ENCODE assay signal across 25 cellular contexts in genomic region chr2:73210019-73210418, GRCh38. TPM values are rescaled to one million over a fixed set of nuclear protein-coding genes. Genes with fewer than 3 reads are reported as not detected.
DNase-seq lines count a peak whose midpoint lies in the region; ATAC-seq, FAIRE-seq and TF ChIP-seq lines count a peak whose summit lies in the region.
"Had no signal": no experiment of that assay in that cellular context is flagged by ENCODE, and none has a peak within 500 bp of the region (broad histone marks: within the 10 kb centered on the region; RNA-seq: fewer than 3 reads in every experiment).

No MANE protein-coding gene starts in this region.

- peaks cover 9% of the 10 kb centered on the region for H3K79me2 ChIP-seq in HepG2 (ENCODE audit: insufficient read depth, low read length)
- peaks cover 0 to 6% of the 10 kb centered on the region in 2 experiments; a peak in 2 of 4 replicates for H3K79me2 ChIP-seq in H1 (ENCODE audit: control insufficient read depth in 1 of 2, insufficient read depth in 2 of 2, low read length in 2 of 2)

- H4K20me1 ChIP-seq in HepG2 (ENCODE audit: insufficient read depth, low read length) (no peaks in the 10 kb centered on the region), H1 (replicated peaks in 1 of 2; ENCODE audit: control insufficient read depth in 1 of 2, insufficient read depth in 2 of 2, low read length in 2 of 2) (no peaks in the 10 kb centered on the region)

- no peak for ATAC-seq in HepG2
- no peak for ATAC-seq in right lobe of liver
- ATAC-seq in GM19467 (IDR thresholded peaks at IDR 0.05; ENCODE audit: unreplicated experiment): no peak
- ATAC-seq in HG02588 (IDR thresholded peaks at IDR 0.05; ENCODE audit: unreplicated experiment): no peak
- ATAC-seq: A549 had no signal

- H4K8ac ChIP-seq in H1 (ENCODE audit: extremely low read depth, insufficient read depth, low read length): peak overlapping the region; percentile 53; the same call in 1 of the 2 replicates

- no peaks in the 10 kb centered on the region for H3K27me3 ChIP-seq in HepG2 (ENCODE audit: control insufficient read depth in 1 of 2, insufficient read depth in 2 of 2, low read length in 2 of 2)
- H3K27me3 ChIP-seq in right lobe of liver: no peaks in the 10 kb centered on the region
- H3K27me3 ChIP-seq in H1 (replicated peaks in 1 of 4; ENCODE audit: control insufficient read depth in 3 of 4, extremely low read depth in 1 of 4, insufficient read depth in 3 of 4, low read length in 3 of 4): peaks cover 0 to 4% (median 2%) of the 10 kb centered on the region in 4 experiments; a peak in 1 of 7 replicates
- H3K27me3 ChIP-seq: BLaER1 treated with 17β-estradiol and CSF1 and Interleukin-3, amounts not matched to agents 10 nM and 100 nM had no signal

- H3K56ac ChIP-seq in H1 (replicated peaks; ENCODE audit: insufficient read length, low read depth, low read length): no peak overlapping the region

- no peak for DNase-seq in HepG2 (ENCODE audit: low spot score)
- no peak for DNase-seq in right lobe of liver
- DNase-seq in H1 (ENCODE audit: low read depth in 1 of 2, low spot score in 2 of 2): no peak
- DNase-seq: 8988T; ACHN; AML-193; BE2C; CD4-positive, alpha-beta T cell; CD8-positive, alpha-beta memory T cell; DMS 273 treated with DMSO at 0.1 percent for 48 hours; DMS79; GF-D8; GOT3; H7; HCEC 1CT had no signal

- CTCF ChIA-PET in HepG2 (lab: Yijun Ruan, JAX; ENCODE audit: low intra/inter-chr PET ratio, low total read pairs) (interaction anchor here (1.3 kb wide), 1 partner anchor 33 kb away, joined by 4 read pairs; no protein-coding TSS in a partner anchor), H1 (lab: Charles Lee; ENCODE audit: partially characterized antibody) (interaction anchor here (1.0 to 8.4 kb wide), 8 partner anchors 9 to 317 kb away, joined by 3 to 92 read pairs (median 4); partner anchors contain the start of gene ALMS1)

- 2% methylated on average over 4 of the region's 4 CpGs for WGBS in HepG2 (ENCODE audit: low lambda C conversion rate)
- 77% methylated on average over 4 of the region's 4 CpGs for WGBS in right lobe of liver (ENCODE audit: insufficient coverage, low coverage, low lambda C conversion rate, missing lambda C conversion rate)
- 82% methylated on average over 4 of the region's 4 CpGs; no CpG with 5 or more reads in 1 of the 2 experiments for WGBS in H1 (ENCODE audit: extremely low coverage in 1 of 2, insufficient coverage in 1 of 2, insufficient read length in 1 of 2, insufficient replicate concordance in 2 of 2, low coverage in 1 of 2, low lambda C conversion rate in 2 of 2, missing lambda C conversion rate in 1 of 2), 2 experiments

- no peaks in the 10 kb centered on the region for H3K79me1 ChIP-seq in H1 (ENCODE audit: low read depth, low read length)

- peaks cover 3% of the 10 kb centered on the region; the same call in 1 of the 2 replicates for H3K23me2 ChIP-seq in H1 (ENCODE audit: low read depth, low read length)

- FAIRE-seq in HepG2 (lab: Jason Lieb, UNC) (no peak), H1 (lab: Jason Lieb, UNC) (no peak)
- FAIRE-seq: A549, D721Med, GM12891, GM18507 had no signal

- no peak overlapping the region for H2BK5ac ChIP-seq in H1 (ENCODE audit: low read depth, low read length)

- H3K4me2 ChIP-seq in HepG2 (ENCODE audit: low read depth, low read length): peak overlapping the region; percentile 56
- no peak overlapping the region for H3K4me2 ChIP-seq in H1 (ENCODE audit: insufficient read depth in 1 of 2, low read depth in 2 of 2, low read length in 2 of 2)
- H3K4me2 ChIP-seq: A549; BLaER1 treated with 17β-estradiol and CSF1 and Interleukin-3, amounts not matched to agents 10 nM and 100 nM had no signal

- TF ChIP-seq CTCF in HepG2 (CRISPR knock-in tag; IDR thresholded peaks at IDR 0.05): no peak
- no peak for TF ChIP-seq CTCF in right lobe of liver (IDR thresholded peaks at IDR 0.05)
- no peak for TF ChIP-seq CTCF in H1 (IDR thresholded peaks at IDR 0.05; ENCODE audit: control extremely low read depth in 1 of 3, insufficient read depth in 1 of 3, low read depth in 1 of 3, low read length in 3 of 3)

- H3K18ac ChIP-seq in H1 (ENCODE audit: extremely low read depth, low read length): no peak overlapping the region

- H2AFZ ChIP-seq in HepG2 (ENCODE audit: low read length) (peak overlapping the region; percentile 29), H1 (ENCODE audit: low read length) (no peak overlapping the region)

- H2AK5ac ChIP-seq in H1 (ENCODE audit: low read depth, low read length): no peak overlapping the region

- H3K36me3 ChIP-seq in HepG2 (replicated peaks in 1 of 2; ENCODE audit: control insufficient read depth in 1 of 2, insufficient read depth in 2 of 2, low read length in 2 of 2) (no peaks in the 10 kb centered on the region), right lobe of liver (no peaks in the 10 kb centered on the region), H1 (ENCODE audit: control insufficient read depth in 2 of 4, insufficient read depth in 4 of 4, low read length in 3 of 4) (no peaks in the 10 kb centered on the region)
- H3K36me3 ChIP-seq: BE2C; BLaER1 treated with 17β-estradiol and CSF1 and Interleukin-3, amounts not matched to agents 10 nM and 100 nM had no signal

- no peak overlapping the region for H2BK20ac ChIP-seq in H1 (ENCODE audit: low read length)

- no peak overlapping the region for H4K5ac ChIP-seq in H1 (ENCODE audit: insufficient read length, low read depth, low read length)

- H3K4me1 ChIP-seq in HepG2 (ENCODE audit: insufficient read depth, low read length): peaks cover 54% of the 10 kb centered on the region
- H3K4me1 ChIP-seq in right lobe of liver: no peaks in the 10 kb centered on the region
- peaks cover 0 to 3% (median under 1%) of the 10 kb centered on the region in 4 experiments; a peak in 2 of 7 replicates for H3K4me1 ChIP-seq in H1 (replicated peaks in 1 of 4; ENCODE audit: control insufficient read depth in 3 of 4, insufficient read depth in 4 of 4, low read length in 3 of 4)
- H3K4me1 ChIP-seq: BE2C had no signal

- TF ChIP-seq POLR2A in HepG2 (IDR thresholded peaks at IDR 0.05; ENCODE audit: insufficient read depth in 1 of 2, low read depth in 2 of 2, low read length in 2 of 2): no peak
- TF ChIP-seq POLR2A in right lobe of liver (IDR thresholded peaks at IDR 0.05): no peak
- no peak for TF ChIP-seq POLR2A in H1 (IDR thresholded peaks at IDR 0.05; ENCODE audit: control extremely low read depth in 1 of 2, low read depth in 2 of 2, low read length in 2 of 2)

- H3K4me3 ChIP-seq in HepG2 (replicated peaks in 1 of 3; ENCODE audit: insufficient read depth in 1 of 3, low read depth in 2 of 3, low read length in 3 of 3) (peak overlapping the region in 1 of 3 experiments; percentile 6; a peak in 1 of 6 replicates), right lobe of liver (no peak overlapping the region), H1 (ENCODE audit: extremely low read depth in 1 of 4, insufficient read depth in 2 of 4, low read depth in 3 of 4, low read length in 4 of 4) (no peak overlapping the region)
- H3K4me3 ChIP-seq: A549; BLaER1 treated with 17β-estradiol and CSF1 and Interleukin-3, amounts not matched to agents 10 nM and 100 nM had no signal

- BruUV-seq in HepG2 (replicated peaks; lab: Mats Ljungman, UMichigan): no TSS peak

- no peak overlapping the region for H2BK12ac ChIP-seq in H1 (ENCODE audit: low read depth, low read length)

- H3K27ac ChIP-seq in HepG2 (ENCODE audit: extremely low read length, insufficient read depth, low read length) (no peak overlapping the region), right lobe of liver (no peak overlapping the region), H1 (ENCODE audit: low read depth, low read length) (no peak overlapping the region)
- H3K27ac ChIP-seq: A549; BLaER1 treated with 17β-estradiol and CSF1 and Interleukin-3, amounts not matched to agents 10 nM and 100 nM had no signal

- H2BK120ac ChIP-seq in H1 (replicated peaks; ENCODE audit: low read depth, low read length): no peak overlapping the region

- H3K9ac ChIP-seq in HepG2 (ENCODE audit: insufficient read depth, low read depth, low read length): peak overlapping the region; percentile 12; the same call in 1 of the 2 replicates
- H3K9ac ChIP-seq in H1 (replicated peaks in 1 of 4; ENCODE audit: extremely low read depth in 1 of 4, low read depth in 3 of 4, low read length in 3 of 4): no peak overlapping the region
- H3K9ac ChIP-seq: BLaER1 treated with 17β-estradiol and CSF1 and Interleukin-3, amounts not matched to agents 10 nM and 100 nM had no signal

- TF ChIP-seq RAD21 in HepG2 (CRISPR knock-in tag; IDR thresholded peaks at IDR 0.05) (no peak), H1 (IDR thresholded peaks at IDR 0.05 in 1 of 2, conservative IDR thresholded peaks at IDR 0.05 in 1 of 2; ENCODE audit: low read depth in 2 of 2, low read length in 2 of 2) (no peak)

- POLR2A ChIA-PET in HepG2 (lab: Yijun Ruan, JAX): interaction anchor here (0.9 to 4.5 kb wide), 4 partner anchors 16 to 175 kb away, joined by 3 to 93 read pairs (median 4); no protein-coding TSS in a partner anchor
- POLR2A ChIA-PET in H1 (lab: Charles Lee; ENCODE audit: partially characterized antibody): interaction anchor here (2.4 to 6.2 kb wide), 2 partner anchors 24 to 33 kb away, joined by 8 to 39 read pairs; partner anchors contain the start of genes CCT7 and PRADC1

- intact Hi-C loops in HepG2 (cut with micrococcal nuclease; ENCODE audit: unreplicated experiment): loop anchor here (10.0 kb wide), 1 partner anchor 175 kb away; the partner anchor contains the start of gene ALMS1
- intact Hi-C loops in right lobe of liver (cut with DNase I): no loop called here

- H3K4ac ChIP-seq in H1 (replicated peaks; ENCODE audit: insufficient read length, low read depth, low read length): no peak overlapping the region

- H3K14ac ChIP-seq in H1 (ENCODE audit: insufficient read length): no peak overlapping the region

- no peak overlapping the region for H3K23ac ChIP-seq in H1 (ENCODE audit: insufficient read length)

- H2BK15ac ChIP-seq in H1 (ENCODE audit: low read length): no peak overlapping the region

- H3K9me3 ChIP-seq in HepG2 (ENCODE audit: low read length): no peaks in the 10 kb centered on the region
- H3K9me3 ChIP-seq in right lobe of liver: no peaks in the 10 kb centered on the region
- H3K9me3 ChIP-seq in H1 (ENCODE audit: insufficient read depth in 2 of 2, low read depth in 1 of 2, low read length in 1 of 2): no peaks in the 10 kb centered on the region
- H3K9me3 ChIP-seq: A549; BE2C; BLaER1 treated with 17β-estradiol and CSF1 and Interleukin-3, amounts not matched to agents 10 nM and 100 nM had no signal

- in situ Hi-C loops in HepG2 (cut with HindIII; ENCODE audit: extremely low pct_ligation_motif_present, low pct_unique_long_range_greater_than_20kb): loop anchor here (5.0 kb wide), 1 partner anchor 33 kb away; no protein-coding TSS in a partner anchor

- no peak for TF ChIP-seq EP300 in HepG2 (IDR thresholded peaks at IDR 0.05; ENCODE audit: low read depth in 2 of 2, low read length in 2 of 2)
- no peak for TF ChIP-seq EP300 in HepG2 (CRISPR knock-in tag; IDR thresholded peaks at IDR 0.05; ENCODE audit: borderline replicate concordance)
- no peak for TF ChIP-seq EP300 in H1 (IDR thresholded peaks at IDR 0.05; ENCODE audit: borderline replicate concordance in 1 of 2, low read depth in 2 of 2, low read length in 2 of 2)

- H4K91ac ChIP-seq in H1 (replicated peaks; ENCODE audit: insufficient read length, low read length): no peak overlapping the region

RNA-seq across cellular contexts. Expression of gene SMYD5, which starts 4.0 kb away (rescaled TPM):
- total RNA-seq in HepG2 (2016; rRNA removed; fragmentation: Illumina TruSeq; extraction: Trizol) (70.4 and 70.6 TPM in 2 replicates), right lobe of liver (10 to 100 TPM in 3 of 6 experiments, 1 to 10 TPM in 3; 5.3 to 12.2 (median 9.4) TPM)
- total RNA-seq in HepG2 (2016; cell fraction: cytosol; rRNA removed; fragmentation: Illumina TruSeq; extraction: Trizol; ENCODE audit: low read depth): 9.8 and 10.0 TPM in 2 replicates
- 60.2 and 71.8 TPM in 2 replicates for total RNA-seq in HepG2 (2016; cell fraction: insoluble cytoplasmic fraction; rRNA removed; fragmentation: Illumina TruSeq; extraction: Trizol)
- total RNA-seq in HepG2 (2016; cell fraction: membrane; rRNA removed; fragmentation: Illumina TruSeq; extraction: Trizol): 27.7 and 31.2 TPM in 2 replicates
- total RNA-seq in HepG2 (2016; cell fraction: nucleus; rRNA removed; fragmentation: Illumina TruSeq; extraction: Trizol): 60.7 and 66.5 TPM in 2 replicates
- polyA plus RNA-seq in HepG2 (2011; rRNA removed) (55.8 and 62.2 TPM in 2 replicates), H1 (2011; rRNA removed) (35.2 and 43.3 TPM in 2 replicates)
- 42.9 and 47.4 TPM in 2 replicates for polyA plus RNA-seq in HepG2 (2011; cell fraction: cytosol; rRNA removed)
- 96.0 and 102 TPM in 2 replicates for polyA plus RNA-seq in HepG2 (2011; cell fraction: nucleus; rRNA removed)
- 48.5 and 51.9 TPM in 2 replicates for polyA plus RNA-seq in HepG2 (2012)
- polyA plus RNA-seq in HepG2 (2016; cell fraction: cytosol; fragmentation: Illumina TruSeq; extraction: Trizol; ENCODE audit: low read depth): 8.0 TPM in 2 replicates
- 52.6 and 65.1 TPM in 2 replicates for polyA plus RNA-seq in HepG2 (2016; cell fraction: insoluble cytoplasmic fraction; fragmentation: Illumina TruSeq; extraction: Trizol; ENCODE audit: low read depth)
- 20.7 and 22.3 TPM in 2 replicates for polyA plus RNA-seq in HepG2 (2016; cell fraction: membrane; fragmentation: Illumina TruSeq; extraction: Trizol; ENCODE audit: low read depth)
- 82.3 and 84.7 TPM in 2 replicates for polyA plus RNA-seq in HepG2 (2016; cell fraction: nucleus; fragmentation: Illumina TruSeq; extraction: Trizol; ENCODE audit: insufficient read depth, low read depth)
- 57.7 and 119 TPM in 2 replicates for polyA minus RNA-seq in HepG2 (2011; rRNA and poly(A)+ RNA removed; ENCODE audit: low replicate concordance)
- 18.6 and 21.6 TPM in 2 replicates for polyA minus RNA-seq in HepG2 (2011; cell fraction: cytosol; rRNA and poly(A)+ RNA removed)
- polyA minus RNA-seq in HepG2 (2011; cell fraction: nucleus; rRNA and poly(A)+ RNA removed): 78.0 and 87.9 TPM in 2 replicates
- total RNA-seq in H1 (2021; fragmentation: NEBNext Ultra II Directional; extraction: Animal tissue kit (Norgen Biotek cat#: 25700)): 56.7 and 61.5 TPM in 2 replicates
- 47.0 TPM for polyA plus RNA-seq in H1 (2011; cell fraction: cytosol; rRNA removed)
- polyA plus RNA-seq in H1 (2011; cell fraction: nucleus; rRNA removed): 64.5 TPM
- polyA plus RNA-seq in H1 (2012, experiment 1 of 2): 47.7 to 56.0 TPM (median 51.5 TPM) in 4 replicates
- polyA plus RNA-seq in H1 (2012, experiment 2 of 2): 58.6 TPM
- 35.9 TPM for polyA plus RNA-seq in H1 (2013, experiment 1 of 2)
- polyA plus RNA-seq in H1 (2013, experiment 2 of 2): 33.4 TPM
- polyA minus RNA-seq in H1 (2011; rRNA and poly(A)+ RNA removed): 59.6 and 76.4 TPM in 2 replicates
- 26.2 TPM for polyA minus RNA-seq in H1 (2011; cell fraction: cytosol; rRNA and poly(A)+ RNA removed)
- polyA minus RNA-seq in H1 (2011; cell fraction: nucleus; rRNA and poly(A)+ RNA removed): 30.7 TPM

RNA-seq across cellular contexts. Expression of gene NOTO, which starts 7.6 kb away (rescaled TPM):
- total RNA-seq in HepG2 (2016; rRNA removed; fragmentation: Illumina TruSeq; extraction: Trizol) (not detected in 2 replicates), right lobe of liver (not detected)
- total RNA-seq in HepG2 (2016; cell fraction: cytosol; rRNA removed; fragmentation: Illumina TruSeq; extraction: Trizol; ENCODE audit: low read depth): not detected in 2 replicates
- not detected in 2 replicates for total RNA-seq in HepG2 (2016; cell fraction: insoluble cytoplasmic fraction; rRNA removed; fragmentation: Illumina TruSeq; extraction: Trizol)
- not detected in 2 replicates for total RNA-seq in HepG2 (2016; cell fraction: membrane; rRNA removed; fragmentation: Illumina TruSeq; extraction: Trizol)
- total RNA-seq in HepG2 (2016; cell fraction: nucleus; rRNA removed; fragmentation: Illumina TruSeq; extraction: Trizol): not detected in 2 replicates
- polyA plus RNA-seq in HepG2 (2011; rRNA removed) (not detected in 2 replicates), H1 (2011; rRNA removed) (0.33 and 0.46 TPM in 2 replicates)
- polyA plus RNA-seq in HepG2 (2011; cell fraction: cytosol; rRNA removed): not detected in 2 replicates
- polyA plus RNA-seq in HepG2 (2011; cell fraction: nucleus; rRNA removed): not detected in 2 replicates
- polyA plus RNA-seq in HepG2 (2012): not detected in 2 replicates
- polyA plus RNA-seq in HepG2 (2016; cell fraction: cytosol; fragmentation: Illumina TruSeq; extraction: Trizol; ENCODE audit: low read depth): not detected in 2 replicates
- not detected in 2 replicates for polyA plus RNA-seq in HepG2 (2016; cell fraction: insoluble cytoplasmic fraction; fragmentation: Illumina TruSeq; extraction: Trizol; ENCODE audit: low read depth)
- polyA plus RNA-seq in HepG2 (2016; cell fraction: membrane; fragmentation: Illumina TruSeq; extraction: Trizol; ENCODE audit: low read depth): not detected in 2 replicates
- polyA plus RNA-seq in HepG2 (2016; cell fraction: nucleus; fragmentation: Illumina TruSeq; extraction: Trizol; ENCODE audit: insufficient read depth, low read depth): not detected in 2 replicates
- not detected in 2 replicates for polyA minus RNA-seq in HepG2 (2011; rRNA and poly(A)+ RNA removed; ENCODE audit: low replicate concordance)
- not detected in 2 replicates for polyA minus RNA-seq in HepG2 (2011; cell fraction: cytosol; rRNA and poly(A)+ RNA removed)
- not detected in 2 replicates for polyA minus RNA-seq in HepG2 (2011; cell fraction: nucleus; rRNA and poly(A)+ RNA removed)
- 0.44 and 0.54 TPM in 2 replicates for total RNA-seq in H1 (2021; fragmentation: NEBNext Ultra II Directional; extraction: Animal tissue kit (Norgen Biotek cat#: 25700))
- 0.30 TPM for polyA plus RNA-seq in H1 (2011; cell fraction: cytosol; rRNA removed)
- 0.78 TPM for polyA plus RNA-seq in H1 (2011; cell fraction: nucleus; rRNA removed)
- 0.23 to 0.35 TPM (median 0.31 TPM) in 4 replicates for polyA plus RNA-seq in H1 (2012, experiment 1 of 2)
- 0.30 TPM for polyA plus RNA-seq in H1 (2012, experiment 2 of 2)
- 0.12 TPM for polyA plus RNA-seq in H1 (2013, experiment 1 of 2)
- 0.18 TPM for polyA plus RNA-seq in H1 (2013, experiment 2 of 2)
- polyA minus RNA-seq in H1 (2011; rRNA and poly(A)+ RNA removed): 0.13 and 0.44 TPM in 2 replicates
- polyA minus RNA-seq in H1 (2011; cell fraction: cytosol; rRNA and poly(A)+ RNA removed): 0.51 TPM
- polyA minus RNA-seq in H1 (2011; cell fraction: nucleus; rRNA and poly(A)+ RNA removed): 0.80 TPM
- total RNA-seq: CD4-positive, alpha-beta T cell; CD8-positive, alpha-beta memory T cell; Daoy; G401; H7 had no signal
- polyA plus RNA-seq: CD14-positive monocyte; CD8-positive, alpha-beta memory T cell had no signal

RNA-seq across cellular contexts. Expression of gene PRADC1, which starts 23.0 kb away (rescaled TPM):
- 30.0 and 37.2 TPM in 2 replicates for total RNA-seq in HepG2 (2016; rRNA removed; fragmentation: Illumina TruSeq; extraction: Trizol)
- total RNA-seq in HepG2 (2016; cell fraction: cytosol; rRNA removed; fragmentation: Illumina TruSeq; extraction: Trizol; ENCODE audit: low read depth): 141 and 145 TPM in 2 replicates
- 25.4 and 37.6 TPM in 2 replicates for total RNA-seq in HepG2 (2016; cell fraction: insoluble cytoplasmic fraction; rRNA removed; fragmentation: Illumina TruSeq; extraction: Trizol)
- total RNA-seq in HepG2 (2016; cell fraction: membrane; rRNA removed; fragmentation: Illumina TruSeq; extraction: Trizol): 112 and 121 TPM in 2 replicates
- total RNA-seq in HepG2 (2016; cell fraction: nucleus; rRNA removed; fragmentation: Illumina TruSeq; extraction: Trizol): 16.8 TPM in 2 replicates
- polyA plus RNA-seq in HepG2 (2011; rRNA removed): 11.6 and 12.1 TPM in 2 replicates
- polyA plus RNA-seq in HepG2 (2011; cell fraction: cytosol; rRNA removed): 10.0 and 15.9 TPM in 2 replicates
- polyA plus RNA-seq in HepG2 (2011; cell fraction: nucleus; rRNA removed): 4.1 and 7.0 TPM in 2 replicates
- polyA plus RNA-seq in HepG2 (2012): 5.7 and 8.8 TPM in 2 replicates
- 152 and 157 TPM in 2 replicates for polyA plus RNA-seq in HepG2 (2016; cell fraction: cytosol; fragmentation: Illumina TruSeq; extraction: Trizol; ENCODE audit: low read depth)
- polyA plus RNA-seq in HepG2 (2016; cell fraction: insoluble cytoplasmic fraction; fragmentation: Illumina TruSeq; extraction: Trizol; ENCODE audit: low read depth): 23.1 and 23.9 TPM in 2 replicates
- polyA plus RNA-seq in HepG2 (2016; cell fraction: membrane; fragmentation: Illumina TruSeq; extraction: Trizol; ENCODE audit: low read depth): 103 and 106 TPM in 2 replicates
- 23.7 and 26.7 TPM in 2 replicates for polyA plus RNA-seq in HepG2 (2016; cell fraction: nucleus; fragmentation: Illumina TruSeq; extraction: Trizol; ENCODE audit: insufficient read depth, low read depth)
- 19.5 and 55.8 TPM in 2 replicates for polyA minus RNA-seq in HepG2 (2011; rRNA and poly(A)+ RNA removed; ENCODE audit: low replicate concordance)
- 2.7 and 5.5 TPM in 2 replicates for polyA minus RNA-seq in HepG2 (2011; cell fraction: cytosol; rRNA and poly(A)+ RNA removed)
- 2.2 and 3.3 TPM in 2 replicates for polyA minus RNA-seq in HepG2 (2011; cell fraction: nucleus; rRNA and poly(A)+ RNA removed)
- total RNA-seq in right lobe of liver: 10 to 100 TPM; 17.8 to 26.1 (median 22.5) TPM
- 7.5 and 8.9 TPM in 2 replicates for total RNA-seq in H1 (2021; fragmentation: NEBNext Ultra II Directional; extraction: Animal tissue kit (Norgen Biotek cat#: 25700))
- polyA plus RNA-seq in H1 (2011; rRNA removed): 13.1 and 13.3 TPM in 2 replicates
- 9.1 TPM for polyA plus RNA-seq in H1 (2011; cell fraction: cytosol; rRNA removed)
- 10.3 TPM for polyA plus RNA-seq in H1 (2011; cell fraction: nucleus; rRNA removed)
- 6.0 to 10.3 TPM (median 8.5 TPM) in 4 replicates for polyA plus RNA-seq in H1 (2012, experiment 1 of 2)
- polyA plus RNA-seq in H1 (2012, experiment 2 of 2): 11.7 TPM
- polyA plus RNA-seq in H1 (2013, experiment 1 of 2): 9.0 TPM
- 11.5 TPM for polyA plus RNA-seq in H1 (2013, experiment 2 of 2)
- 5.9 TPM in 2 replicates for polyA minus RNA-seq in H1 (2011; rRNA and poly(A)+ RNA removed)
- polyA minus RNA-seq in H1 (2011; cell fraction: cytosol; rRNA and poly(A)+ RNA removed): 4.0 TPM
- 3.7 TPM for polyA minus RNA-seq in H1 (2011; cell fraction: nucleus; rRNA and poly(A)+ RNA removed)

RNA-seq across cellular contexts. Expression of gene CCT7, which starts 24.1 kb away (rescaled TPM):
- 517 and 689 TPM in 2 replicates for total RNA-seq in HepG2 (2016; rRNA removed; fragmentation: Illumina TruSeq; extraction: Trizol)
- total RNA-seq in HepG2 (2016; cell fraction: cytosol; rRNA removed; fragmentation: Illumina TruSeq; extraction: Trizol; ENCODE audit: low read depth): 83.8 and 91.7 TPM in 2 replicates
- 525 and 715 TPM in 2 replicates for total RNA-seq in HepG2 (2016; cell fraction: insoluble cytoplasmic fraction; rRNA removed; fragmentation: Illumina TruSeq; extraction: Trizol)
- 114 and 115 TPM in 2 replicates for total RNA-seq in HepG2 (2016; cell fraction: membrane; rRNA removed; fragmentation: Illumina TruSeq; extraction: Trizol)
- 196 and 212 TPM in 2 replicates for total RNA-seq in HepG2 (2016; cell fraction: nucleus; rRNA removed; fragmentation: Illumina TruSeq; extraction: Trizol)
- polyA plus RNA-seq in HepG2 (2011; rRNA removed): 326 and 347 TPM in 2 replicates
- 421 and 439 TPM in 2 replicates for polyA plus RNA-seq in HepG2 (2011; cell fraction: cytosol; rRNA removed)
- polyA plus RNA-seq in HepG2 (2011; cell fraction: nucleus; rRNA removed): 113 and 132 TPM in 2 replicates
- polyA plus RNA-seq in HepG2 (2012): 497 and 591 TPM in 2 replicates
- polyA plus RNA-seq in HepG2 (2016; cell fraction: cytosol; fragmentation: Illumina TruSeq; extraction: Trizol; ENCODE audit: low read depth): 60.5 and 62.9 TPM in 2 replicates
- 605 and 611 TPM in 2 replicates for polyA plus RNA-seq in HepG2 (2016; cell fraction: insoluble cytoplasmic fraction; fragmentation: Illumina TruSeq; extraction: Trizol; ENCODE audit: low read depth)
- 71.6 and 78.2 TPM in 2 replicates for polyA plus RNA-seq in HepG2 (2016; cell fraction: membrane; fragmentation: Illumina TruSeq; extraction: Trizol; ENCODE audit: low read depth)
- 207 and 227 TPM in 2 replicates for polyA plus RNA-seq in HepG2 (2016; cell fraction: nucleus; fragmentation: Illumina TruSeq; extraction: Trizol; ENCODE audit: insufficient read depth, low read depth)
- 594 and 852 TPM in 2 replicates for polyA minus RNA-seq in HepG2 (2011; rRNA and poly(A)+ RNA removed; ENCODE audit: low replicate concordance)
- 197 and 217 TPM in 2 replicates for polyA minus RNA-seq in HepG2 (2011; cell fraction: cytosol; rRNA and poly(A)+ RNA removed)
- polyA minus RNA-seq in HepG2 (2011; cell fraction: nucleus; rRNA and poly(A)+ RNA removed): 138 and 184 TPM in 2 replicates
- total RNA-seq in right lobe of liver: 100 to 1,000 TPM in 3 of 6 experiments, 10 to 100 TPM in 3; 83.5 to 131 (median 99.4) TPM
- 474 and 486 TPM in 2 replicates for total RNA-seq in H1 (2021; fragmentation: NEBNext Ultra II Directional; extraction: Animal tissue kit (Norgen Biotek cat#: 25700))
- polyA plus RNA-seq in H1 (2011; rRNA removed): 440 and 465 TPM in 2 replicates
- 483 TPM for polyA plus RNA-seq in H1 (2011; cell fraction: cytosol; rRNA removed)
- polyA plus RNA-seq in H1 (2011; cell fraction: nucleus; rRNA removed): 363 TPM
- 514 to 726 TPM (median 597 TPM) in 4 replicates for polyA plus RNA-seq in H1 (2012, experiment 1 of 2)
- 623 TPM for polyA plus RNA-seq in H1 (2012, experiment 2 of 2)
- polyA plus RNA-seq in H1 (2013, experiment 1 of 2): 488 TPM
- 468 TPM for polyA plus RNA-seq in H1 (2013, experiment 2 of 2)
- polyA minus RNA-seq in H1 (2011; rRNA and poly(A)+ RNA removed): 487 and 491 TPM in 2 replicates
- polyA minus RNA-seq in H1 (2011; cell fraction: cytosol; rRNA and poly(A)+ RNA removed): 206 TPM
- 137 TPM for polyA minus RNA-seq in H1 (2011; cell fraction: nucleus; rRNA and poly(A)+ RNA removed)
